ENCODE assay signal across 26 cellular contexts in genomic region chr10:111348049-111348448, GRCh38.
"Had no signal": no experiment of that assay in that cellular context is flagged by ENCODE, and none has a peak within 500 bp of the region (broad histone marks: within the 10 kb centered on the region; RNA-seq: fewer than 3 reads in every experiment).

No MANE protein-coding gene starts in this region.

- FAIRE-seq: small intestine, urothelium cell line had no signal

- H3K4me1 ChIP-seq: parathyroid adenoma, psoas muscle, right lobe of liver, sigmoid colon, thyroid gland, tibial nerve, upper lobe of left lung, vagina had no signal

- H3K27ac ChIP-seq: neutrophil, parathyroid adenoma, psoas muscle, right lobe of liver, sigmoid colon, thoracic aorta, thyroid gland, tibial nerve, upper lobe of left lung, vagina had no signal

- H3K27me3 ChIP-seq: neutrophil, right lobe of liver, sigmoid colon, stomach, thyroid gland, upper lobe of left lung, vagina had no signal

- H3K4me3 ChIP-seq: psoas muscle, right lobe of liver, sigmoid colon, stomach, thoracic aorta, thyroid gland, tibial nerve, upper lobe of left lung, vagina had no signal

- H2AFZ ChIP-seq: parathyroid adenoma had no signal

- H3K36me3 ChIP-seq: neutrophil, right lobe of liver, sigmoid colon, stomach, thoracic aorta, thyroid gland, tibial nerve, upper lobe of left lung, vagina had no signal

- ATAC-seq: natural killer cell treated with Interleukin-12 subunit alpha and Interleukin-12 subunit beta and Interleukin-15 and Interleukin-18, amount 100 ng/mL, for 72 hours; psoas muscle; right cardiac atrium; right lobe of liver; stimulated activated effector memory CD8-positive, alpha-beta T cell treated with anti-CD3 and anti-CD28 coated beads, Interleukin-12 subunit alpha, Interleukin-12 subunit beta, amount 100 ng/mL, for 72 hours; stimulated activated naive B cell treated with anti-CD40 and anti-IgM and Interleukin-4, amounts not matched to agents 10 μg/mL and 1 μg/mL and 100 μg/mL, for 72 hours had no signal

- H3K9me3 ChIP-seq: neutrophil, psoas muscle, right lobe of liver, sigmoid colon, stomach, thoracic aorta, thyroid gland, tibial nerve, upper lobe of left lung, vagina had no signal

- DNase-seq: nephron progenitor cell; nucleus accumbens; posterior cingulate gyrus; psoas muscle; right cardiac atrium; right lobe of liver; sigmoid colon; stimulated activated CD4-positive, alpha-beta T cell treated with anti-CD3 and anti-CD28 coated beads, Interleukin-15, amount 100 ng/mL, for 24 hours; stimulated activated CD4-positive, alpha-beta T cell treated with anti-CD3 and anti-CD28 coated beads, Interleukin-2, amount 100 ng/mL, for 24 hours; stimulated activated CD4-positive, alpha-beta T cell treated with anti-CD3 and anti-CD28 coated beads, Interleukin-2, amount 100 ng/mL, for 48 hours; stimulated activated CD4-positive, alpha-beta T cell treated with anti-CD3 and anti-CD28 coated beads, Interleukin-4, amount 100 ng/mL, for 24 hours; stimulated activated naive B cell treated with anti-CD40 and anti-IgM and Interleukin-4, amounts not matched to agents 10 μg/mL and 1 μg/mL and 100 μg/mL, for 72 hours; stimulated activated naive CD4-positive, alpha-beta T cell treated with Interleukin-2 at 50 U/mL for 16 hours; trophoblast cell had no signal

- H3K79me2 ChIP-seq: parathyroid adenoma had no signal
